8 cellular contexts compared by ENCODE assay signal in genomic region chr10:84138478-84139125, GRCh38. TPM values are rescaled to one million over a fixed set of nuclear protein-coding genes. Genes with fewer than 3 reads are reported as not detected.
DNase-seq lines count a peak whose midpoint lies in the region; ATAC-seq and TF ChIP-seq lines count a peak whose summit lies in the region.

No MANE protein-coding gene starts in this region.

- no peak for TF ChIP-seq CTCF in Calu3 (IDR thresholded peaks at IDR 0.05; ENCODE audit: unreplicated experiment)
- TF ChIP-seq CTCF in nephron progenitor cell (IDR thresholded peaks at IDR 0.05): no peak
- TF ChIP-seq CTCF in thyroid gland (IDR thresholded peaks at IDR 0.05): no peak

- BruUV-seq in Calu3 (replicated peaks; lab: Mats Ljungman, UMichigan): TSS peak; percentile 59

- peak overlapping the region; percentile 67 for H3K9ac ChIP-seq in HUES6 (ENCODE audit: low read length)
- peak overlapping the region; percentile 47 for H3K9ac ChIP-seq in endocrine pancreas (ENCODE audit: control insufficient read depth, insufficient read depth, low read length)

- H3K9me3 ChIP-seq in HUES6 (ENCODE audit: control insufficient read depth, insufficient read depth, low read depth, low read length) (no peaks in the 10 kb centered on the region), endocrine pancreas (ENCODE audit: control insufficient read depth, low read length) (no peaks in the 10 kb centered on the region), thyroid gland (no peaks in the 10 kb centered on the region)

- H3K27ac ChIP-seq in HUES6 (ENCODE audit: low read depth, low read length) (peak overlapping the region; percentile 82), thyroid gland (peak overlapping the region; percentile 38 to 93 (median 91))

- H3K4me1 ChIP-seq in HUES6 (ENCODE audit: control insufficient read depth, insufficient read depth, low read length) (peaks cover 17% of the 10 kb centered on the region; the same call in 1 of the 2 replicates), endocrine pancreas (ENCODE audit: control insufficient read depth, insufficient read depth, low read length) (peaks cover 13% of the 10 kb centered on the region), thyroid gland (peaks cover 13 to 17% of the 10 kb centered on the region in 2 donors)

- peak; percentile 12 for DNase-seq in Calu3
- peak; percentile 48 to 56 for DNase-seq in activated CD4-positive, alpha-beta T cell treated with anti-CD3 and anti-CD28 coated beads, Interleukin-2, amount 50 U/mL, for 4 hours
- no peak for DNase-seq in nephron progenitor cell
- peak; percentile 7 to 27 for DNase-seq in thyroid gland
- no peak for DNase-seq in A172 (ENCODE audit: low spot score)

- H3K9me3 Mint-ChIP-seq in Calu3 (ENCODE audit: low read depth, unreplicated experiment): no peaks in the 10 kb centered on the region
- H3K9me3 Mint-ChIP-seq in nephron progenitor cell: peaks cover 15% of the 10 kb centered on the region

- WGBS in thyroid gland, 2 donors: 76 to 78% methylated on average over 20 of the region's 20 CpGs

- H3K27me3 ChIP-seq in HUES6 (ENCODE audit: control insufficient read depth, insufficient read depth, low read length): no peaks in the 10 kb centered on the region
- no peaks in the 10 kb centered on the region for H3K27me3 ChIP-seq in endocrine pancreas (ENCODE audit: control insufficient read depth, insufficient read depth, low read length)
- no peaks in the 10 kb centered on the region for H3K27me3 ChIP-seq in thyroid gland

- intact Hi-C loops in Calu3 (cut with micrococcal nuclease; ENCODE audit: unreplicated experiment) (no loop called here), thyroid gland (cut with DNase I) (no loop called here)

- CTCF ChIA-PET in Calu3 (lab: Charles Lee): interaction anchor here (2.1 kb wide), 1 partner anchor 9 kb away, joined by 7 read pairs; no protein-coding TSS in a partner anchor

- H3K27ac Mint-ChIP-seq in Calu3 (ENCODE audit: unreplicated experiment) (peak overlapping the region; percentile 83), nephron progenitor cell (peak overlapping the region; percentile 99)

- peak overlapping the region; percentile 63 for H3K4me3 ChIP-seq in HUES6 (ENCODE audit: low read depth, low read length)
- H3K4me3 ChIP-seq in endocrine pancreas (ENCODE audit: control insufficient read depth, insufficient read depth, low read length): peak overlapping the region; percentile 93
- H3K4me3 ChIP-seq in thyroid gland (replicated peaks in 1 of 3): peak overlapping the region in 2 of 3 donors; percentile 6 to 96

- H3K36me3 Mint-ChIP-seq in Calu3 (ENCODE audit: insufficient read depth, unreplicated experiment): peaks cover 27% of the 10 kb centered on the region
- peaks cover 6% of the 10 kb centered on the region for H3K36me3 Mint-ChIP-seq in nephron progenitor cell (ENCODE audit: low read depth)

- no peak for TF ChIP-seq POLR2A in thyroid gland (IDR thresholded peaks at IDR 0.05)

- H3K27me3 Mint-ChIP-seq in Calu3 (ENCODE audit: unreplicated experiment) (no peaks in the 10 kb centered on the region), nephron progenitor cell (ENCODE audit: low read depth, poor library complexity) (peaks cover 29% of the 10 kb centered on the region)

- H3K4me3 Mint-ChIP-seq in Calu3 (ENCODE audit: low read depth, unreplicated experiment) (peak overlapping the region; percentile 71), nephron progenitor cell (peak overlapping the region; percentile 97)

- H3K36me3 ChIP-seq in HUES6 (ENCODE audit: control insufficient read depth, insufficient read depth, low read length) (peaks cover 21% of the 10 kb centered on the region), endocrine pancreas (ENCODE audit: control insufficient read depth, insufficient read depth, low read length) (no peaks in the 10 kb centered on the region), thyroid gland (peaks cover 13 to 14% of the 10 kb centered on the region in 2 donors)

- ATAC-seq in HG02759 (IDR thresholded peaks at IDR 0.05; ENCODE audit: unreplicated experiment): no peak

- H3K4me1 Mint-ChIP-seq in Calu3 (ENCODE audit: low read depth, unreplicated experiment) (peaks cover 7% of the 10 kb centered on the region), nephron progenitor cell (peaks cover 26% of the 10 kb centered on the region)

RNA-seq across cellular contexts. Expression of gene GHITM, which starts 0.7 kb away (rescaled TPM):
- total RNA-seq in Calu3 (2022) (103 and 107 TPM in 2 replicates), thyroid gland (100 to 1,000 TPM; 165 to 251 (median 202) TPM)
- 364 and 445 TPM in 2 replicates for total RNA-seq in A172 (2014; rRNA removed; shearing (Covaris generic))

RNA-seq across cellular contexts. Expression of gene GPR15LG, which starts 35.0 kb away (rescaled TPM):
- total RNA-seq in Calu3 (2022) (not detected in 2 replicates), thyroid gland (not detected)
- not detected in 2 replicates for total RNA-seq in A172 (2014; rRNA removed; shearing (Covaris generic))

RNA-seq across cellular contexts. Expression of gene CDHR1, which starts 55.7 kb away (rescaled TPM):
- not detected in 2 replicates for total RNA-seq in Calu3 (2022)
- total RNA-seq in thyroid gland: under 1 TPM in 1 of 4 donors, not detected in 3; 0.17 TPM
- total RNA-seq in A172 (2014; rRNA removed; shearing (Covaris generic)): not detected in 2 replicates

Comparison
In these comparisons a context has a peak if more than half of its experiments do, and no peak if none do; other contexts are left out.
1. DNase-seq: peak in Calu3 (single experiment), activated CD4-positive, alpha-beta T cell treated with anti-CD3 and anti-CD28 coated beads, Interleukin-2, amount 50 U/mL, for 4 hours (2 of 2) and thyroid gland (2 of 2); none in nephron progenitor cell (single experiment) and A172 (single experiment).
2. Peak in every context shown above with its lines, with median percentiles within 50 percentile points of each other: H3K4me3 ChIP-seq.